In genomic region chr1:47192458-47193384, GRCh38 we compare ENCODE assay signal across 7 cellular contexts. TPM values are rescaled to one million over a fixed set of nuclear protein-coding genes. Genes with fewer than 3 reads are reported as not detected.
A peak's percentile ranks its signal among the peaks of the same experiment; 100 is the strongest.
DNase-seq lines count a peak whose midpoint lies in the region; ATAC-seq, FAIRE-seq and TF ChIP-seq lines count a peak whose summit lies in the region.

No MANE protein-coding gene starts in this region.

- no peaks in the 10 kb centered on the region for H3K79me2 ChIP-seq in mesendoderm (ENCODE audit: control insufficient read depth, insufficient read depth, low read length)

- H4K8ac ChIP-seq in mesendoderm (ENCODE audit: low read depth, low read length) = no peak overlapping the region

- H3K9ac ChIP-seq in mesendoderm (ENCODE audit: low read length) = peak overlapping the region; percentile 41

- no peaks in the 10 kb centered on the region for H3K36me3 Mint-ChIP-seq in activated CD8-positive, alpha-beta T cell treated with anti-CD3 and anti-CD28 coated beads, Interleukin-2, amount 10 ng/mL, durations not matched to agents 7 days and 5 days (ENCODE audit: low read depth)

- no peaks in the 10 kb centered on the region for H3K4me1 Mint-ChIP-seq in activated CD8-positive, alpha-beta T cell treated with anti-CD3 and anti-CD28 coated beads, Interleukin-2, amount 10 ng/mL, durations not matched to agents 7 days and 5 days (ENCODE audit: low read depth)

- H4K5ac ChIP-seq in mesendoderm (ENCODE audit: low read length) = no peak overlapping the region

- no peak overlapping the region for H3K4ac ChIP-seq in mesendoderm (ENCODE audit: low read depth, low read length)

- H2AK5ac ChIP-seq in mesendoderm (ENCODE audit: low read length) = no peak overlapping the region

- H2BK5ac ChIP-seq in mesendoderm (ENCODE audit: low read length) = no peak overlapping the region

- TF ChIP-seq POLR2A in GM12891 (IDR thresholded peaks at IDR 0.05; ENCODE audit: low read depth, low read length) = no peak

- H3K9me3 Mint-ChIP-seq in activated CD8-positive, alpha-beta T cell treated with anti-CD3 and anti-CD28 coated beads, Interleukin-2, amount 10 ng/mL, durations not matched to agents 7 days and 5 days (ENCODE audit: insufficient read depth) = no peaks in the 10 kb centered on the region

- H3K79me1 ChIP-seq in mesendoderm (ENCODE audit: low read length) = no peaks in the 10 kb centered on the region

- peak; percentile 95 for FAIRE-seq in GM12891 (lab: Jason Lieb, UNC)

- H3K4me1 ChIP-seq in effector memory CD4-positive, alpha-beta T cell (ENCODE audit: control insufficient read depth, insufficient read depth, low read length, poor library complexity, severe bottlenecking) = no peaks in the 10 kb centered on the region
- peaks cover 3% of the 10 kb centered on the region for H3K4me1 ChIP-seq in mesendoderm (ENCODE audit: control insufficient read depth, low read depth, low read length)

- H3K27me3 ChIP-seq in effector memory CD4-positive, alpha-beta T cell (replicated peaks; ENCODE audit: control insufficient read depth, insufficient read depth, low read length, poor library complexity, severe bottlenecking) = no peaks in the 10 kb centered on the region
- no peaks in the 10 kb centered on the region for H3K27me3 ChIP-seq in mesendoderm (ENCODE audit: insufficient read depth, low read length, poor library complexity)

- CTCF ChIA-PET in activated CD8-positive, alpha-beta T cell treated with anti-CD3 and anti-CD28 coated beads, Interleukin-2, amount 10 ng/mL, durations not matched to agents 7 days and 5 days (lab: Charles Lee) = interaction anchor here (0.6 to 4.7 kb wide), 21 partner anchors 9 to 1536 kb away, joined by 3 to 70 read pairs (median 4); partner anchors contain the start of gene STIL

- peaks cover 3% of the 10 kb centered on the region for H3K27me3 Mint-ChIP-seq in activated CD8-positive, alpha-beta T cell treated with anti-CD3 and anti-CD28 coated beads, Interleukin-2, amount 10 ng/mL, durations not matched to agents 7 days and 5 days (ENCODE audit: low read depth)

- no peaks in the 10 kb centered on the region for H3K9me3 ChIP-seq in effector memory CD4-positive, alpha-beta T cell (ENCODE audit: control insufficient read depth, low read length)

- ATAC-seq in HG03175 (IDR thresholded peaks at IDR 0.05; ENCODE audit: unreplicated experiment) = peak; percentile 72
- peak; percentile 77 for ATAC-seq in activated CD8-positive, alpha-beta T cell treated with anti-CD3 and anti-CD28 coated beads, Interleukin-2, amount 10 ng/mL, durations not matched to agents 7 days and 5 days

- H3K56ac ChIP-seq in mesendoderm (ENCODE audit: low read length) = peak overlapping the region; percentile 76

- H3K23ac ChIP-seq in mesendoderm (ENCODE audit: low read length) = no peak overlapping the region

- H3K27ac Mint-ChIP-seq in activated CD8-positive, alpha-beta T cell treated with anti-CD3 and anti-CD28 coated beads, Interleukin-2, amount 10 ng/mL, durations not matched to agents 7 days and 5 days = no peak overlapping the region

- DNase-seq in GM12891 (ENCODE audit: insufficient read length, low spot score) = peak; percentile 62
- DNase-seq in NCI-H82 treated with DMSO at 0.1 percent for 48 hours (lab: John Stamatoyannopoulos, UW; ENCODE audit: unreplicated experiment) = peak; percentile 45
- DNase-seq in activated CD8-positive, alpha-beta T cell treated with anti-CD3 and anti-CD28 coated beads, Interleukin-2, amount 10 ng/mL, durations not matched to agents 7 days and 5 days = peak; percentile 75
- DNase-seq in effector memory CD4-positive, alpha-beta T cell = peak; percentile 12 to 41 (median 37)
- peak; percentile 87 for DNase-seq in mesendoderm
- peak; percentile 34 to 43 for DNase-seq in stimulated activated CD8-positive, alpha-beta memory T cell treated with anti-CD3 and anti-CD28 coated beads, Interleukin-15, amount 100 ng/mL, for 48 hours (ENCODE audit: low read depth in 2 of 2)

- no peak overlapping the region for H3K18ac ChIP-seq in mesendoderm (ENCODE audit: low read length)

- no peak overlapping the region for H3K4me3 ChIP-seq in effector memory CD4-positive, alpha-beta T cell (ENCODE audit: insufficient read depth, low read depth, low read length, poor library complexity, severe bottlenecking)
- H3K4me3 ChIP-seq in mesendoderm (ENCODE audit: low read length) = no peak overlapping the region

- no peak overlapping the region for H2BK15ac ChIP-seq in mesendoderm (replicated peaks; ENCODE audit: low read depth)

- no peaks in the 10 kb centered on the region for H3K36me3 ChIP-seq in effector memory CD4-positive, alpha-beta T cell (ENCODE audit: control insufficient read depth, insufficient read depth, low read length)
- H3K36me3 ChIP-seq in mesendoderm (ENCODE audit: control insufficient read depth, insufficient read depth, low read length) = no peaks in the 10 kb centered on the region

- no peak overlapping the region for H3K4me3 Mint-ChIP-seq in activated CD8-positive, alpha-beta T cell treated with anti-CD3 and anti-CD28 coated beads, Interleukin-2, amount 10 ng/mL, durations not matched to agents 7 days and 5 days

- no peak overlapping the region for H3K27ac ChIP-seq in effector memory CD4-positive, alpha-beta T cell (ENCODE audit: insufficient read depth, low read length, poor library complexity, severe bottlenecking)
- no peak overlapping the region for H3K27ac ChIP-seq in mesendoderm (ENCODE audit: low read depth, low read length)

- POLR2A ChIA-PET in activated CD8-positive, alpha-beta T cell treated with anti-CD3 and anti-CD28 coated beads, Interleukin-2, amount 10 ng/mL, durations not matched to agents 7 days and 5 days (lab: Charles Lee) = no interaction called here

- no peak overlapping the region for H2BK120ac ChIP-seq in mesendoderm (ENCODE audit: low read depth, low read length)

- H3K4me2 ChIP-seq in mesendoderm (ENCODE audit: low read length) = no peak overlapping the region

- WGBS in mesendoderm (ENCODE audit: extremely low coverage, insufficient coverage, low lambda C conversion rate) = no CpG with 5 or more reads among the region's 10 CpGs

TF ChIP-seq in GM12891, 5 proteins besides CTCF, POLR2A, EP300 and RAD21:
- TF ChIP-seq SPI1 (IDR thresholded peaks at IDR 0.05; ENCODE audit: low read depth, low read length) (peak; percentile 20; the same call in 1 of the 2 replicates), TAF1 (IDR thresholded peaks at IDR 0.05; ENCODE audit: low read depth, low read length) (no peak)

RNA-seq across cellular contexts. Expression of gene PDZK1IP1, which starts 2.9 kb away (rescaled TPM):
- not detected for polyA plus RNA-seq in GM12891 (2012; ENCODE audit: low read depth, missing spikeins)
- total RNA-seq in activated CD8-positive, alpha-beta T cell treated with anti-CD3 and anti-CD28 coated beads, Interleukin-2, amount 10 ng/mL, durations not matched to agents 7 days and 5 days = not detected
- 0.06 TPM for polyA plus RNA-seq in mesendoderm (2013, experiment 1 of 2)
- polyA plus RNA-seq in mesendoderm (2013, experiment 2 of 2) = not detected

RNA-seq across cellular contexts. Expression of gene TAL1, which starts 39.3 kb away (rescaled TPM):
- polyA plus RNA-seq in GM12891 (2012; ENCODE audit: low read depth, missing spikeins) = not detected
- not detected for total RNA-seq in activated CD8-positive, alpha-beta T cell treated with anti-CD3 and anti-CD28 coated beads, Interleukin-2, amount 10 ng/mL, durations not matched to agents 7 days and 5 days
- polyA plus RNA-seq in mesendoderm (2013, experiment 1 of 2) = 0.06 TPM
- 0.01 TPM for polyA plus RNA-seq in mesendoderm (2013, experiment 2 of 2)

RNA-seq across cellular contexts. Expression of gene CYP4A22, which starts 55.5 kb away (rescaled TPM):
- not detected for polyA plus RNA-seq in GM12891 (2012; ENCODE audit: low read depth, missing spikeins)
- total RNA-seq in activated CD8-positive, alpha-beta T cell treated with anti-CD3 and anti-CD28 coated beads, Interleukin-2, amount 10 ng/mL, durations not matched to agents 7 days and 5 days = not detected
- polyA plus RNA-seq in mesendoderm (2013, experiment 1 of 2) = not detected
- 0.03 TPM for polyA plus RNA-seq in mesendoderm (2013, experiment 2 of 2)

Comparison
In these comparisons a context has a peak if more than half of its experiments do, and no peak if none do; other contexts are left out.
1. DNase-seq: peak in every context shown above with its lines; median percentile 87 in mesendoderm; 75 in activated CD8-positive, alpha-beta T cell treated with anti-CD3 and anti-CD28 coated beads, Interleukin-2, amount 10 ng/mL, durations not matched to agents 7 days and 5 days; 62 in GM12891; 45 in NCI-H82 treated with DMSO at 0.1 percent for 48 hours; 38 in stimulated activated CD8-positive, alpha-beta memory T cell treated with anti-CD3 and anti-CD28 coated beads, Interleukin-15, amount 100 ng/mL, for 48 hours; 37 in effector memory CD4-positive, alpha-beta T cell.